29 cellular contexts compared by ENCODE assay signal in the genomic region with DNA sequence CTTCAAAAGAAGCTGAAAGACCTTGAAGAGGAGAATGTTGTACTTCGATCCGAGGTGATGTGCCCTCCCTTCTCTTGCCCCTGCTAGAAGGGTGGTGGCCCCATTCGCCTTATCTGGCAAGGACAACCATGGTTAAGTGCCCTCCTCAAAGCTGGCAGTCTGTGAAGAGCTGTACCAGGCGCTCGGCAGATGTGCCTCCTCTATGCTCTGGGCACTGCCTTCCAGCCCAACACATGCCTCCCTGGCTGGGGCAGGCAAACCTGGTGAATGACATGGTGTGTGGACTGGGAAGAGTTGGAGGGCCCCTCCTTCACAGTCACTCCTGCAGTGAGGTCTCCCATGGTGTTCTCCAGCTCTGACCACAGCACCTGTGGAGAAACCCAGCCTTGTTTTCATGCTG.
DNase-seq lines count a peak whose midpoint lies in the region; ATAC-seq and TF ChIP-seq lines count a peak whose summit lies in the region.
"Had no signal": no experiment of that assay in that cellular context is flagged by ENCODE, and none has a peak within 500 bp of the region (broad histone marks: within the 10 kb centered on the region; RNA-seq: fewer than 3 reads in every experiment).

No MANE protein-coding gene starts in this region.

- H3K27me3 ChIP-seq in endodermal cell (ENCODE audit: control insufficient read depth, insufficient read depth, low read length, poor library complexity, severe bottlenecking) (no peaks in the 10 kb centered on the region), right cardiac atrium (ENCODE audit: control insufficient read depth, insufficient read depth) (no peaks in the 10 kb centered on the region), thyroid gland (no peaks in the 10 kb centered on the region)
- H3K27me3 ChIP-seq: breast epithelium, foreskin keratinocyte, SJCRH30 had no signal

- no peak for DNase-seq in activated CD8-positive, alpha-beta T cell treated with anti-CD3 and anti-CD28 coated beads, Interleukin-2, amount 10 ng/mL, durations not matched to agents 7 days and 5 days
- no peak for DNase-seq in activated CD8-positive, alpha-beta T cell treated with anti-CD3 and anti-CD28 coated beads for 36 hours
- DNase-seq in endodermal cell, result no peak
- DNase-seq in right cardiac atrium, result peak in 1 of 3 donors; percentile 54
- DNase-seq in thyroid gland, result peak; percentile 13 to 20
- no peak for DNase-seq in HEK293T (ENCODE audit: extremely low spot score)
- DNase-seq in UCSD-AML1 (lab: John Stamatoyannopoulos, UW; ENCODE audit: unreplicated experiment), result no peak
- DNase-seq: activated CD4-positive, CD25-positive, alpha-beta regulatory T cell; activated naive CD4-positive, alpha-beta T cell treated with anti-CD3 and anti-CD28 coated beads, Interleukin-2, amount 50 U/mL, for 16 hours; amygdala; CD4-positive, alpha-beta memory T cell; effector CD8-positive, alpha-beta T cell; foreskin keratinocyte; KG1; MM.1S; naive thymus-derived CD4-positive, alpha-beta T cell; NCI-H1436; NCI-H2171; NCI-H510A treated with DMSO at 0.1 percent for 48 hours; NK-92 treated with Interleukin-12 subunit alpha and Interleukin-12 subunit beta, amount 100 ng/mL, for 24 hours; SJCRH30; stimulated activated CD8-positive, alpha-beta memory T cell treated with anti-CD3 and anti-CD28 coated beads, Interleukin-4, amount 100 ng/mL, for 48 hours had no signal

- ATAC-seq in activated CD8-positive, alpha-beta T cell treated with anti-CD3 and anti-CD28 coated beads, Interleukin-2, amount 10 ng/mL, durations not matched to agents 7 days and 5 days, result no peak
- ATAC-seq in activated CD8-positive, alpha-beta T cell treated with anti-CD3 and anti-CD28 coated beads for 36 hours, result no peak
- ATAC-seq in right cardiac atrium (peak; percentile 50 to 57), HG03039 (IDR thresholded peaks at IDR 0.05; ENCODE audit: unreplicated experiment) (no peak)
- ATAC-seq: esophagus mucosa; foreskin keratinocyte; naive thymus-derived CD4-positive, alpha-beta T cell; Panc1 had no signal

- H3K27ac Mint-ChIP-seq in activated CD8-positive, alpha-beta T cell treated with anti-CD3 and anti-CD28 coated beads, Interleukin-2, amount 10 ng/mL, durations not matched to agents 7 days and 5 days, result peak overlapping the region; percentile 63
- no peak overlapping the region for H3K27ac Mint-ChIP-seq in activated CD8-positive, alpha-beta T cell treated with anti-CD3 and anti-CD28 coated beads for 36 hours
- peak overlapping the region; percentile 64 for H3K27ac Mint-ChIP-seq in endodermal cell
- H3K27ac Mint-ChIP-seq: activated T-helper 1 cell treated with anti-CD3 and anti-CD28 coated beads, Interleukin-12 subunit alpha, Interleukin-12 subunit beta, Interleukin-2, Interleukin-4 antibody, amounts not matched to agents 30 ng/mL and 10 ng/mL and 1 ng/mL, durations not matched to agents 14 hours and 24 hours and 36 hours had no signal

- H3K9me3 ChIP-seq in endodermal cell (ENCODE audit: control insufficient read depth, low read length) (no peaks in the 10 kb centered on the region), right cardiac atrium (ENCODE audit: control insufficient read depth, low read length) (no peaks in the 10 kb centered on the region), thyroid gland (no peaks in the 10 kb centered on the region)
- H3K9me3 ChIP-seq: breast epithelium, prostate gland, SJCRH30 had no signal

- H3K4me1 Mint-ChIP-seq in activated CD8-positive, alpha-beta T cell treated with anti-CD3 and anti-CD28 coated beads, Interleukin-2, amount 10 ng/mL, durations not matched to agents 7 days and 5 days (ENCODE audit: low read depth), result peaks cover 47% of the 10 kb centered on the region
- peaks cover 13% of the 10 kb centered on the region for H3K4me1 Mint-ChIP-seq in activated CD8-positive, alpha-beta T cell treated with anti-CD3 and anti-CD28 coated beads for 36 hours (ENCODE audit: low read depth)
- peaks cover 16% of the 10 kb centered on the region for H3K4me1 Mint-ChIP-seq in endodermal cell

- H3K4me3 Mint-ChIP-seq in activated CD8-positive, alpha-beta T cell treated with anti-CD3 and anti-CD28 coated beads, Interleukin-2, amount 10 ng/mL, durations not matched to agents 7 days and 5 days, result no peak overlapping the region
- H3K4me3 Mint-ChIP-seq in activated CD8-positive, alpha-beta T cell treated with anti-CD3 and anti-CD28 coated beads for 36 hours, result no peak overlapping the region
- H3K4me3 Mint-ChIP-seq in endodermal cell, result no peak overlapping the region
- H3K4me3 Mint-ChIP-seq: activated T-helper 1 cell treated with anti-CD3 and anti-CD28 coated beads, Interleukin-12 subunit alpha, Interleukin-12 subunit beta, Interleukin-2, Interleukin-4 antibody, amounts not matched to agents 30 ng/mL and 10 ng/mL and 1 ng/mL, durations not matched to agents 14 hours and 24 hours and 36 hours; CD4-positive, alpha-beta memory T cell; naive thymus-derived CD4-positive, alpha-beta T cell; type B pancreatic cell had no signal

- TF ChIP-seq POLR2A in thyroid gland (IDR thresholded peaks at IDR 0.05), result no peak

- 93 to 95% methylated on average over 2 to 5 of the region's 5 CpGs for WGBS in endodermal cell (ENCODE audit: insufficient coverage in 1 of 2, insufficient read length in 1 of 2), 2 experiments
- WGBS in right cardiac atrium, result 51% methylated on average over 5 of the region's 5 CpGs
- 62 to 68% methylated on average over 3 to 4 of the region's 5 CpGs for WGBS in thyroid gland, 2 donors

- peaks cover 21% of the 10 kb centered on the region for H3K36me3 Mint-ChIP-seq in activated CD8-positive, alpha-beta T cell treated with anti-CD3 and anti-CD28 coated beads, Interleukin-2, amount 10 ng/mL, durations not matched to agents 7 days and 5 days (ENCODE audit: low read depth)
- peaks cover 6% of the 10 kb centered on the region for H3K36me3 Mint-ChIP-seq in activated CD8-positive, alpha-beta T cell treated with anti-CD3 and anti-CD28 coated beads for 36 hours (ENCODE audit: low read depth)
- H3K36me3 Mint-ChIP-seq in endodermal cell (ENCODE audit: low read depth), result peaks cover 38% of the 10 kb centered on the region

- TF ChIP-seq CTCF in activated CD8-positive, alpha-beta T cell treated with anti-CD3 and anti-CD28 coated beads for 36 hours (IDR thresholded peaks at IDR 0.05), result no peak
- TF ChIP-seq CTCF in endodermal cell (conservative IDR thresholded peaks at IDR 0.05), result no peak
- no peak for TF ChIP-seq CTCF in thyroid gland (IDR thresholded peaks at IDR 0.05)

- H3K9me3 Mint-ChIP-seq in activated CD8-positive, alpha-beta T cell treated with anti-CD3 and anti-CD28 coated beads, Interleukin-2, amount 10 ng/mL, durations not matched to agents 7 days and 5 days (ENCODE audit: insufficient read depth), result no peaks in the 10 kb centered on the region
- H3K9me3 Mint-ChIP-seq in activated CD8-positive, alpha-beta T cell treated with anti-CD3 and anti-CD28 coated beads for 36 hours, result no peaks in the 10 kb centered on the region
- H3K9me3 Mint-ChIP-seq in endodermal cell, result no peaks in the 10 kb centered on the region
- H3K9me3 Mint-ChIP-seq: activated T-helper 1 cell treated with anti-CD3 and anti-CD28 coated beads, Interleukin-12 subunit alpha, Interleukin-12 subunit beta, Interleukin-2, Interleukin-4 antibody, amounts not matched to agents 30 ng/mL and 10 ng/mL and 1 ng/mL, durations not matched to agents 14 hours and 24 hours and 36 hours; CD4-positive, alpha-beta memory T cell; naive thymus-derived CD4-positive, alpha-beta T cell; type B pancreatic cell had no signal

- H3K4me1 ChIP-seq in endodermal cell (ENCODE audit: control insufficient read depth, insufficient read depth, low read length) (no peaks in the 10 kb centered on the region), right cardiac atrium (ENCODE audit: control insufficient read depth, insufficient read depth, low read length) (peaks cover 5% of the 10 kb centered on the region), thyroid gland (peaks cover 0 to 3% of the 10 kb centered on the region in 2 donors)
- H3K4me1 ChIP-seq: foreskin keratinocyte, prostate gland, SJCRH30 had no signal

- H3K36me3 ChIP-seq in endodermal cell (ENCODE audit: control insufficient read depth, insufficient read depth, low read length) (peaks cover 24% of the 10 kb centered on the region), thyroid gland (peaks cover 5 to 8% of the 10 kb centered on the region in 2 donors)
- H3K36me3 ChIP-seq: breast epithelium, prostate gland, SJCRH30 had no signal

- POLR2A ChIA-PET in activated CD8-positive, alpha-beta T cell treated with anti-CD3 and anti-CD28 coated beads, Interleukin-2, amount 10 ng/mL, durations not matched to agents 7 days and 5 days (lab: Charles Lee), result no interaction called here
- POLR2A ChIA-PET in activated CD8-positive, alpha-beta T cell treated with anti-CD3 and anti-CD28 coated beads for 36 hours (lab: Charles Lee), result no interaction called here
- POLR2A ChIA-PET in HEK293T (lab: Yijun Ruan, JAX), result interaction anchor here (0.9 kb wide), 1 partner anchor 9 kb away, joined by 3 read pairs; no protein-coding TSS in a partner anchor

- CTCF ChIA-PET in activated CD8-positive, alpha-beta T cell treated with anti-CD3 and anti-CD28 coated beads, Interleukin-2, amount 10 ng/mL, durations not matched to agents 7 days and 5 days (lab: Charles Lee), result interaction anchor here (0.7 to 5.6 kb wide), 5 partner anchors 15 to 70 kb away, joined by 3 to 84 read pairs (median 4); no protein-coding TSS in a partner anchor
- CTCF ChIA-PET in activated CD8-positive, alpha-beta T cell treated with anti-CD3 and anti-CD28 coated beads for 36 hours (lab: Charles Lee), result interaction anchor here (0.7 to 3.9 kb wide), 6 partner anchors 11 to 90 kb away, joined by 3 to 44 read pairs (median 32); no protein-coding TSS in a partner anchor
- CTCF ChIA-PET in HEK293T (lab: Yijun Ruan, JAX), result interaction anchor here (3.2 to 3.7 kb wide), 2 partner anchors 10 to 70 kb away, joined by 38 to 45 read pairs; no protein-coding TSS in a partner anchor

- H3K27me3 Mint-ChIP-seq in activated CD8-positive, alpha-beta T cell treated with anti-CD3 and anti-CD28 coated beads, Interleukin-2, amount 10 ng/mL, durations not matched to agents 7 days and 5 days (ENCODE audit: low read depth), result no peaks in the 10 kb centered on the region
- no peaks in the 10 kb centered on the region for H3K27me3 Mint-ChIP-seq in activated CD8-positive, alpha-beta T cell treated with anti-CD3 and anti-CD28 coated beads for 36 hours
- no peaks in the 10 kb centered on the region for H3K27me3 Mint-ChIP-seq in endodermal cell (ENCODE audit: insufficient read depth)
- H3K27me3 Mint-ChIP-seq: CD4-positive, alpha-beta memory T cell; naive thymus-derived CD4-positive, alpha-beta T cell; type B pancreatic cell had no signal

- H3K4me3 ChIP-seq in endodermal cell (ENCODE audit: low read length), result no peak overlapping the region
- H3K4me3 ChIP-seq in right cardiac atrium (ENCODE audit: low read length), result no peak overlapping the region
- no peak overlapping the region for H3K4me3 ChIP-seq in thyroid gland (replicated peaks in 1 of 3)
- H3K4me3 ChIP-seq: breast epithelium, prostate gland, SJCRH30 had no signal

- no peak overlapping the region for H3K9ac ChIP-seq in endodermal cell (ENCODE audit: extremely low read depth, low read length, poor library complexity, severe bottlenecking)

- intact Hi-C loops in activated CD8-positive, alpha-beta T cell treated with anti-CD3 and anti-CD28 coated beads for 36 hours (cut with micrococcal nuclease), result no loop called here
- intact Hi-C loops in right cardiac atrium (cut with DNase I), result loop anchor here in 2 of 4 donors (5.0 to 10.0 kb wide), 2 partner anchors 72 to 74 kb away; no protein-coding TSS in a partner anchor
- intact Hi-C loops in thyroid gland (cut with DNase I), result no loop called here

- no peak overlapping the region for H3K27ac ChIP-seq in endodermal cell (ENCODE audit: low read depth, low read length)
- H3K27ac ChIP-seq in right cardiac atrium (ENCODE audit: low read length), result peak overlapping the region; percentile 56
- no peak overlapping the region for H3K27ac ChIP-seq in thyroid gland
- H3K27ac ChIP-seq: foreskin keratinocyte, prostate gland, SJCRH30 had no signal

Comparison
In these comparisons a context has a peak if more than half of its experiments do, and no peak if none do; other contexts are left out.
1. ATAC-seq: peak in right cardiac atrium (2 of 2); none in activated CD8-positive, alpha-beta T cell treated with anti-CD3 and anti-CD28 coated beads, Interleukin-2, amount 10 ng/mL, durations not matched to agents 7 days and 5 days (single experiment), activated CD8-positive, alpha-beta T cell treated with anti-CD3 and anti-CD28 coated beads for 36 hours (single experiment) and HG03039 (single experiment).
2. DNase-seq: peak in thyroid gland (2 of 2); none in activated CD8-positive, alpha-beta T cell treated with anti-CD3 and anti-CD28 coated beads, Interleukin-2, amount 10 ng/mL, durations not matched to agents 7 days and 5 days (single experiment), activated CD8-positive, alpha-beta T cell treated with anti-CD3 and anti-CD28 coated beads for 36 hours (single experiment), endodermal cell (single experiment), HEK293T (single experiment) and UCSD-AML1 (single experiment).